In the genomic region with DNA sequence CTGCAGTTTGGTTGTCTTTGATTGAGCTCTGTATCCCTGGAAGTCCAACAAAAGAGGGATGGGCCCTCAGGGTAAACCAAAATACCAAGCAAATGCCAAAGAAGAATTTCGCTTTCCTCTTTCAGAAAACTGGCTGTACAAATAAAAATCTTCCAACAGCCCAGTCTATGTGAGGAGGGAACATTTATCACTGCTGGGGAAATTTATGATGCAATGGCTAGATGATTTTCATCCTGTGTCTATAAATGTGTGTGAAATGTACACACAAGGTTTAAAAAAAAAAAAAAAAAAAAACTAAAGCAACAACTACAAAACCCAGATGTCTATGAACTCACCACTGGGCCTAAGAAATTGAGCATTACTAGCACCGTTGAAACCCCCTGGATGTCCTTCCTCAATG, we compare ENCODE assay signal across 18 cellular contexts.
"Had no signal": no experiment of that assay in that cellular context is flagged by ENCODE, and none has a peak within 500 bp of the region (broad histone marks: within the 10 kb centered on the region; RNA-seq: fewer than 3 reads in every experiment).

No MANE protein-coding gene starts in this region.

- H3K9me3 ChIP-seq: colonic mucosa, ovary, thoracic aorta had no signal

- ATAC-seq: activated CD8-positive, alpha-beta memory T cell treated with anti-CD3 and anti-CD28 coated beads, Interleukin-2, amount 10 ng/mL, durations not matched to agents 7 days and 5 days; naive thymus-derived CD8-positive, alpha-beta T cell; stimulated activated memory B cell treated with anti-CD40 and anti-IgM and Interleukin-4, amounts not matched to agents 10 μg/mL and 1 μg/mL and 100 μg/mL, for 72 hours had no signal

- H3K27me3 ChIP-seq: brain microvascular endothelial cell, colonic mucosa, ovary had no signal

- H3K4me3 ChIP-seq: colonic mucosa, ovary, thoracic aorta had no signal

- H3K36me3 ChIP-seq: colonic mucosa, ovary had no signal

- DNase-seq: activated B cell treated with CpG ODN at 0.5 μM for 24 hours; activated CD4-positive, alpha-beta memory T cell treated with anti-CD3 and anti-CD28 coated beads for 36 hours; activated CD4-positive, alpha-beta T cell treated with anti-CD3 and anti-CD28 coated beads for 4 hours; activated CD8-positive, alpha-beta memory T cell treated with anti-CD3 and anti-CD28 coated beads, Interleukin-2, amount 10 ng/mL, durations not matched to agents 7 days and 5 days; activated naive CD4-positive, alpha-beta T cell; activated naive CD8-positive, alpha-beta T cell treated with anti-CD3 and anti-CD28 coated beads for 36 hours; anterior cingulate cortex; brain microvascular endothelial cell; central memory CD4-positive, alpha-beta T cell; colonic mucosa; erythroblast; left cardiac atrium; mesendoderm; naive thymus-derived CD8-positive, alpha-beta T cell; ovary; stimulated activated CD4-positive, alpha-beta T cell treated with anti-CD3 and anti-CD28 coated beads, Interleukin-4, amount 100 ng/mL, for 4 hours had no signal

- H3K27ac ChIP-seq: brain microvascular endothelial cell, colonic mucosa, ovary had no signal

- H3K4me1 ChIP-seq: colonic mucosa had no signal
